1 cellular context compared by ENCODE assay signal in the genomic region with DNA sequence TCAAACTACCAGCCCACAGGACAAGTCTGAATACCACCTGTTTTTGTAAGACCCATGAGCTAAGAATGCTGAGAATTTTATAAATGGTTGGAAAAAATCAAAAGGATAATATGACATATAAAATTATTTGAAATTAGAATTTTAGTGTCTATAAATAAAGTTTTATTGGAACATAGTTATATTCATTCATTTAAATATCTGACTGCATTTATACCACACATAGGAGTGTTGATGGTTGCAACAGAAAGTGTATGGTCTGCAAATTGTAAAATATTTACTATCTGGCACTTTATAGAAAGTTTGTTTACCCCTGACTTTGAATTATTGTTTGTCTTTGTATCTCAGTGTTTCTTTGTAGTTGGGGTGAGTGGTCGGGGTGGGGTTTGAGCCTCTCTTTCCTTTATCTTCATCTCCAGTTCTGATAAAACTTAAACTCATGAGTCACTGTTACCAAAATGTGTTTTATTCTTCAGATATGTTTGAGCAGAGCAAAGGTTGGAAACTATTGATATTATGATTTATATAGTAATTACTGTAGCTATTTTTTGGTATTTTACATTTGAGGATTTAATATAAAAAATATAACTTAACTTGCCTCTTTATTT.
TF ChIP-seq lines count a peak whose summit lies in the region.

No MANE protein-coding gene starts in this region.

TF ChIP-seq in GM12878, 131 proteins besides CTCF, POLR2A, EP300 and RAD21 (continued from another document):
- TF ChIP-seq, protein P1, sequence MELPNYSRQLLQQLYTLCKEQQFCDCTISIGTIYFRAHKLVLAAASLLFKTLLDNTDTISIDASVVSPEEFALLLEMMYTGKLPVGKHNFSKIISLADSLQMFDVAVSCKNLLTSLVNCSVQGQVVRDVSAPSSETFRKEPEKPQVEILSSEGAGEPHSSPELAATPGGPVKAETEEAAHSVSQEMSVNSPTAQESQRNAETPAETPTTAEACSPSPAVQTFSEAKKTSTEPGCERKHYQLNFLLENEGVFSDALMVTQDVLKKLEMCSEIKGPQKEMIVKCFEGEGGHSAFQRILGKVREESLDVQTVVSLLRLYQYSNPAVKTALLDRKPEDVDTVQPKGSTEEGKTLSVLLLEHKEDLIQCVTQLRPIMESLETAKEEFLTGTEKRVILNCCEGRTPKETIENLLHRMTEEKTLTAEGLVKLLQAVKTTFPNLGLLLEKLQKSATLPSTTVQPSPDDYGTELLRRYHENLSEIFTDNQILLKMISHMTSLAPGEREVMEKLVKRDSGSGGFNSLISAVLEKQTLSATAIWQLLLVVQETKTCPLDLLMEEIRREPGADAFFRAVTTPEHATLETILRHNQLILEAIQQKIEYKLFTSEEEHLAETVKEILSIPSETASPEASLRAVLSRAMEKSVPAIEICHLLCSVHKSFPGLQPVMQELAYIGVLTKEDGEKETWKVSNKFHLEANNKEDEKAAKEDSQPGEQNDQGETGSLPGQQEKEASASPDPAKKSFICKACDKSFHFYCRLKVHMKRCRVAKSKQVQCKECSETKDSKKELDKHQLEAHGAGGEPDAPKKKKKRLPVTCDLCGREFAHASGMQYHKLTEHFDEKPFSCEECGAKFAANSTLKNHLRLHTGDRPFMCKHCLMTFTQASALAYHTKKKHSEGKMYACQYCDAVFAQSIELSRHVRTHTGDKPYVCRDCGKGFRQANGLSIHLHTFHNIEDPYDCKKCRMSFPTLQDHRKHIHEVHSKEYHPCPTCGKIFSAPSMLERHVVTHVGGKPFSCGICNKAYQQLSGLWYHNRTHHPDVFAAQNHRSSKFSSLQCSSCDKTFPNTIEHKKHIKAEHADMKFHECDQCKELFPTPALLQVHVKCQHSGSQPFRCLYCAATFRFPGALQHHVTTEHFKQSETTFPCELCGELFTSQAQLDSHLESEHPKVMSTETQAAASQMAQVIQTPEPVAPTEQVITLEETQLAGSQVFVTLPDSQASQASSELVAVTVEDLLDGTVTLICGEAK (IDR thresholded peaks at IDR 0.05; ENCODE audit: borderline replicate concordance) = peak; percentile 47; the same call in 1 of the 2 replicates
TF ChIP-seq in GM12878: peak in this region for 1.
